In genomic region chr7:38349869-38350583, GRCh38 we compare ENCODE assay signal across 8 cellular contexts.
DNase-seq lines count a peak whose midpoint lies in the region; ATAC-seq and TF ChIP-seq lines count a peak whose summit lies in the region.
"Not testable (repeated sequence)": the region's sequence is repeated elsewhere in the genome, so short reads cannot be mapped to it uniquely, and the experiment has no call there.

No MANE protein-coding gene starts in this region.

- TF ChIP-seq CTCF in Caco-2 (IDR thresholded peaks at IDR 0.05; ENCODE audit: insufficient read depth in 1 of 2, low read depth in 1 of 2, low read length in 1 of 2, severe bottlenecking in 1 of 2, unreplicated experiment in 1 of 2): peak; percentile 9 to 50

- intact Hi-C loops in Caco-2 (cut with micrococcal nuclease; ENCODE audit: unreplicated experiment); left ventricle myocardium superior (cut with micrococcal nuclease): not testable (repeated sequence)

- POLR2A ChIA-PET in Caco-2 (lab: Charles Lee): not testable (repeated sequence)

- H3K4me3 Mint-ChIP-seq in Caco-2 (ENCODE audit: unreplicated experiment): not testable (repeated sequence)
- peak overlapping the region; percentile 91 for H3K4me3 Mint-ChIP-seq in activated naive CD4-positive, alpha-beta T cell treated with anti-CD3 and anti-CD28 coated beads, Interleukin-2, amount 50 U/mL, for 24 hours

- H3K27me3 Mint-ChIP-seq in Caco-2 (ENCODE audit: insufficient read depth, unreplicated experiment); activated naive CD4-positive, alpha-beta T cell treated with anti-CD3 and anti-CD28 coated beads, Interleukin-2, amount 50 U/mL, for 24 hours: not testable (repeated sequence)

- H3K9me3 Mint-ChIP-seq in Caco-2 (ENCODE audit: unreplicated experiment); activated naive CD4-positive, alpha-beta T cell treated with anti-CD3 and anti-CD28 coated beads, Interleukin-2, amount 50 U/mL, for 24 hours: not testable (repeated sequence)

- H3K36me3 ChIP-seq in Caco-2 (ENCODE audit: control insufficient read depth, insufficient read depth, low read length): not testable (repeated sequence)

- CTCF ChIA-PET in Caco-2 (lab: Charles Lee): interaction anchor here (1.1 to 1.8 kb wide), 4 partner anchors 10 to 134 kb away, joined by 4 to 8 read pairs (median 4); no protein-coding TSS in a partner anchor

- H3K27me3 ChIP-seq in Caco-2 (replicated peaks; ENCODE audit: control insufficient read depth, insufficient read depth, low read length): not testable (repeated sequence)

- ATAC-seq in GM19025 (IDR thresholded peaks at IDR 0.05; ENCODE audit: low read depth, unreplicated experiment) (peak; percentile 63), HG02678 (IDR thresholded peaks at IDR 0.05; ENCODE audit: unreplicated experiment) (peak; percentile 69), left ventricle myocardium superior (peak; percentile 57)

- not testable (repeated sequence) for H3K4me3 ChIP-seq in Caco-2 (ENCODE audit: low read depth, low read length)
- H3K4me3 ChIP-seq in Jurkat, Clone E6-1 (ENCODE audit: low read length): peak overlapping the region; percentile 51

- H3K4me1 ChIP-seq in Caco-2: not testable (repeated sequence)

- H3K27ac Mint-ChIP-seq in Caco-2 (ENCODE audit: unreplicated experiment): not testable (repeated sequence)
- H3K27ac Mint-ChIP-seq in activated naive CD4-positive, alpha-beta T cell treated with anti-CD3 and anti-CD28 coated beads, Interleukin-2, amount 50 U/mL, for 24 hours: peak overlapping the region; percentile 96

- H3K36me3 Mint-ChIP-seq in Caco-2 (ENCODE audit: insufficient read depth, unreplicated experiment); activated naive CD4-positive, alpha-beta T cell treated with anti-CD3 and anti-CD28 coated beads, Interleukin-2, amount 50 U/mL, for 24 hours: not testable (repeated sequence)

- not testable (repeated sequence) for H3K4me1 Mint-ChIP-seq in Caco-2 (ENCODE audit: low read depth, unreplicated experiment)
- peaks cover 67% of the 10 kb centered on the region for H3K4me1 Mint-ChIP-seq in activated naive CD4-positive, alpha-beta T cell treated with anti-CD3 and anti-CD28 coated beads, Interleukin-2, amount 50 U/mL, for 24 hours

- not testable (repeated sequence) for BruUV-seq in Caco-2 (replicated peaks; lab: Mats Ljungman, UMichigan)

- DNase-seq in Caco-2 (peak; percentile 48 to 59), T-helper 1 cell (peak; percentile 38 to 74 (median 50))
- DNase-seq in Jurkat, Clone E6-1 (ENCODE audit: low read depth, low spot score): peak; percentile 80
- not testable (repeated sequence) for DNase-seq in left ventricle myocardium superior
- DNase-seq in stimulated activated CD4-positive, alpha-beta T cell treated with anti-CD3 and anti-CD28 coated beads, Interleukin-2, amount 100 ng/mL, for 4 hours (ENCODE audit: low read depth): peak; percentile 46

- not testable (repeated sequence) for H3K9me3 ChIP-seq in Caco-2
